ENCODE assay signal across 8 cellular contexts in the genomic region with DNA sequence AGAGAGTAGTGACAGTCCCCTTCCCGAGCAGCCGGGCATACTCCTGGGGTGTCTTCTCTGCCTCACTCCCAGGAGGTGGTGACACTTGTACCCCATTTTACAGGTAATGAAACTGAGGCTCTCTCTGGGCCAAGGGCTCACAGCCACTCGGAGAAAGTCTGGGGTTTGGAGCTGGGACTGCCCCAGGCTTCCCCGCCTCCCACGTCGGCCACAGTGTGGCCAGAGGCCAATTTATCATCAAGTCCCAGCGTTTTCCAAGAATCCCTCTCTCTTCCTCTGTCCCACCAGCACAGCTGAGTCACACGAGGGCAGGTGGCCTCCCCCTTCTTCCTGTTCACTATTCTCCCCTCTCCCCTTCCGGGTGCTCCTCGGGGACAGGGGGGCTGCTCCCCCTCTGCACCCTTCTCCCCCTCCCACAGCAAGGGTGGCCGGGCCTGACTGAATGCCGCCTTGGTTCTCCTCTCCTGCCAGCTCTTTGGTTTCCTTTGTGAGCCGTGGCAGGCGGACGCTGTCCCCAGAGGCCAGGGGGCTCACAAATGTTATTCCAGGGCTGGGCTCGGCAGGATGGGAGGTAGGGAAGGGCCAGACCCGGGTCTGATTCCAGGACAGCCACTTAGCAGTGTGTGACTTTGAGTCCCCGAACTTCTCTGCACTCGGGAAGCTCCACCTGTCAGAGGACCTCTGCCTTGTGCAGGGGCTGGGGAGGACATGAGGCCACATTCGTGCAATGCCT. TPM values are rescaled to one million over a fixed set of nuclear protein-coding genes. Genes with fewer than 3 reads are reported as not detected.
A peak's percentile ranks its signal among the peaks of the same experiment; 100 is the strongest.
DNase-seq lines count a peak whose midpoint lies in the region; ATAC-seq and TF ChIP-seq lines count a peak whose summit lies in the region.

No MANE protein-coding gene starts in this region.

- peak overlapping the region; percentile 38 to 90 (median 82) for H3K4me3 Mint-ChIP-seq in naive B cell

- no peak for TF ChIP-seq CTCF in PC-3 (conservative IDR thresholded peaks at IDR 0.05; ENCODE audit: low read depth, low read length)
- TF ChIP-seq CTCF in dorsolateral prefrontal cortex (IDR thresholded peaks at IDR 0.05 in 54 of 56, conservative IDR thresholded peaks at IDR 0.05 in 2 of 56; ENCODE audit: low read depth in 1 of 56, partially characterized antibody in 56 of 56): peak in 8 of 56 donors; percentile 7 to 18 (median 10)

- intact Hi-C loops in PC-3 (cut with micrococcal nuclease) (no loop called here), dorsolateral prefrontal cortex (cut with DNase I) (loop anchor here in 1 of 2 donors (10.0 kb wide), 1 partner anchor 462 kb away; the partner anchor contains the start of gene METTL27)

- H3K9me3 ChIP-seq in PC-3 (ENCODE audit: low read length): no peaks in the 10 kb centered on the region

- peak overlapping the region; percentile 78 for H3K9ac ChIP-seq in PC-3 (ENCODE audit: low read length)

- DNase-seq in ELR (ENCODE audit: low read depth): peak; percentile 82
- peak; percentile 82 for DNase-seq in PC-3
- DNase-seq in dorsolateral prefrontal cortex: peak; percentile 21 to 75 (median 58)
- DNase-seq in naive B cell: no peak
- no peak for DNase-seq in NCI-H2029 treated with DMSO at 0.1 percent for 48 hours (lab: John Stamatoyannopoulos, UW)
- no peak for DNase-seq in activated CD4-positive, CD25-positive, alpha-beta regulatory T cell (lab: John Stamatoyannopoulos, UW)
- DNase-seq in central memory CD4-positive, alpha-beta T cell: no peak

- peak overlapping the region; percentile 91 for H3K27ac ChIP-seq in PC-3 (ENCODE audit: low read length)
- H3K27ac ChIP-seq in dorsolateral prefrontal cortex: peak overlapping the region; percentile 47 to 95 (median 89)

- H3K4me2 ChIP-seq in PC-3 (ENCODE audit: low read length): peak overlapping the region; percentile 93

- H3K4me3 ChIP-seq in PC-3 (ENCODE audit: low read length): peak overlapping the region; percentile 58; the same call in 1 of the 2 replicates
- peak overlapping the region in 56 of 59 donors; percentile 7 to 62 (median 37) for H3K4me3 ChIP-seq in dorsolateral prefrontal cortex

- peaks cover 23% of the 10 kb centered on the region for H3K79me2 ChIP-seq in PC-3 (ENCODE audit: low read length)

- no peaks in the 10 kb centered on the region for H3K9me2 ChIP-seq in PC-3 (replicated peaks; ENCODE audit: low read length)

- no peaks in the 10 kb centered on the region for H3F3A ChIP-seq in PC-3 (ENCODE audit: low read length, unreplicated experiment)

- H3K36me3 ChIP-seq in PC-3 (ENCODE audit: low read depth, low read length): no peaks in the 10 kb centered on the region

- no peaks in the 10 kb centered on the region for H3K9me3 Mint-ChIP-seq in naive B cell

- H3K4me1 ChIP-seq in PC-3 (ENCODE audit: insufficient read depth, low read length): peaks cover 28% of the 10 kb centered on the region

- H3K27me3 ChIP-seq in PC-3 (ENCODE audit: low read length): no peaks in the 10 kb centered on the region
- H3K27me3 ChIP-seq in dorsolateral prefrontal cortex: no peaks in the 10 kb centered on the region

- ATAC-seq in PC-3 (peak; percentile 67), naive B cell (ENCODE audit: low read depth in 2 of 2) (peak; percentile 52 to 56), GM18519 (IDR thresholded peaks at IDR 0.05; ENCODE audit: low FRiP score, unreplicated experiment) (no peak)

- no peaks in the 10 kb centered on the region for H3K36me3 Mint-ChIP-seq in naive B cell

- no peaks in the 10 kb centered on the region for H4K20me1 ChIP-seq in PC-3 (ENCODE audit: low read length)

- peaks cover 0 to 4% (median 0%) of the 10 kb centered on the region in 3 donors for H3K27me3 Mint-ChIP-seq in naive B cell

- POLR2A ChIA-PET in PC-3 (lab: Charles Lee; ENCODE audit: unreplicated experiment): interaction anchor here (0.6 to 0.7 kb wide), 2 partner anchors 9 to 12 kb away, joined by 3 to 4 read pairs; no protein-coding TSS in a partner anchor

- no TSS peak for BruUV-seq in PC-3 (replicated peaks; lab: Mats Ljungman, UMichigan)

- H3K4me1 Mint-ChIP-seq in naive B cell: peaks cover 20 to 32% (median 31%) of the 10 kb centered on the region in 3 donors

- CTCF ChIA-PET in PC-3 (lab: Charles Lee): no interaction called here

- H3K27ac Mint-ChIP-seq in naive B cell: peak overlapping the region in 5 of 6 donors; percentile 71 to 96 (median 88)

- peak overlapping the region; percentile 91 for H2AFZ ChIP-seq in PC-3 (ENCODE audit: low read length)

RNA-seq across cellular contexts. Expression of gene CLIP2, which starts 17.7 kb away (rescaled TPM):
- total RNA-seq in PC-3 (2014; rRNA removed) (26.2 and 33.8 TPM in 2 replicates), dorsolateral prefrontal cortex (100 to 1,000 TPM; 111 to 263 (median 148) TPM)
- polyA plus RNA-seq in naive B cell (ENCODE audit: low read depth in 6 of 6): 1 to 10 TPM in 4 of 6 donors, under 1 TPM in 2; 0.52 to 3.2 (median 1.1) TPM

RNA-seq across cellular contexts. Expression of gene RFC2, which starts 52.7 kb away (rescaled TPM):
- 57.4 and 60.4 TPM in 2 replicates for total RNA-seq in PC-3 (2014; rRNA removed)
- 10 to 100 TPM; 10.9 to 31.7 (median 19.3) TPM for total RNA-seq in dorsolateral prefrontal cortex
- polyA plus RNA-seq in naive B cell (ENCODE audit: low read depth in 6 of 6): 10 to 100 TPM; 42.7 to 61.4 (median 51.9) TPM

Comparison
In these comparisons a context has a peak if more than half of its experiments do, and no peak if none do; other contexts are left out.
1. DNase-seq: peak in ELR (single experiment), PC-3 (single experiment) and dorsolateral prefrontal cortex (10 of 10); none in naive B cell (single experiment), NCI-H2029 treated with DMSO at 0.1 percent for 48 hours (single experiment), activated CD4-positive, CD25-positive, alpha-beta regulatory T cell (0 of 4) and central memory CD4-positive, alpha-beta T cell (single experiment).